1 cellular context compared by ENCODE assay signal in the genomic region with DNA sequence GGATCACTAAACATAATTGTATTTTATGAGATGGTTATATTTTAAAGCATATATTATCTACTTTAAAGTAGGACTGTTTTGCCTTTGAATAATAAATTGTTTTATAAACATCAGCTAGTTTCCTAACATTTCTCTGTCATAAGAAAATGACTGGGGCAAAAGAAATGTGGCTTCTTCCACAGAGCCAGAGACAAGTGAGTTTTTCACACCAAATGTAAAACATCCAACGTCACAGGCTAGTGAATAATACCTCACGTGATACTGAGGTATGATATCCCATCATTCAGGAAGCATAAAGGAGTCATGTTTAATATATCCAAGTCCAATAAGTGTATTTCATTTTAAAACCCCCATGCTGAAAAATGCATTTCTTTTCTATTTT.
TF ChIP-seq lines count a peak whose summit lies in the region.

No MANE protein-coding gene starts in this region.

TF ChIP-seq in IMR-90, 13 proteins besides CTCF, POLR2A, EP300 and RAD21:
- TF ChIP-seq NFE2L2 (IDR thresholded peaks at IDR 0.05; ENCODE audit: low read depth, low read length) (no peak), BHLHE40 (IDR thresholded peaks at IDR 0.05; ENCODE audit: low read depth, low read length) (peak; percentile 90), FOS (IDR thresholded peaks at IDR 0.05; ENCODE audit: low read depth, low read length) (peak; percentile 46; the same call in 1 of the 2 replicates), CEBPB (IDR thresholded peaks at IDR 0.05; ENCODE audit: low read depth, low read length) (peak; percentile 34)
- TF ChIP-seq, protein P1, sequence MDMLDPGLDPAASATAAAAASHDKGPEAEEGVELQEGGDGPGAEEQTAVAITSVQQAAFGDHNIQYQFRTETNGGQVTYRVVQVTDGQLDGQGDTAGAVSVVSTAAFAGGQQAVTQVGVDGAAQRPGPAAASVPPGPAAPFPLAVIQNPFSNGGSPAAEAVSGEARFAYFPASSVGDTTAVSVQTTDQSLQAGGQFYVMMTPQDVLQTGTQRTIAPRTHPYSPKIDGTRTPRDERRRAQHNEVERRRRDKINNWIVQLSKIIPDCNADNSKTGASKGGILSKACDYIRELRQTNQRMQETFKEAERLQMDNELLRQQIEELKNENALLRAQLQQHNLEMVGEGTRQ (IDR thresholded peaks at IDR 0.05; ENCODE audit: low read depth, low read length): peak; percentile 92
